Comparison of ENCODE assay signal across 16 cellular contexts in genomic region chr5:17267099-17267498, GRCh38. TPM values are rescaled to one million over a fixed set of nuclear protein-coding genes. Genes with fewer than 3 reads are reported as not detected.
DNase-seq lines count a peak whose midpoint lies in the region; ATAC-seq, FAIRE-seq and TF ChIP-seq lines count a peak whose summit lies in the region.
"Had no signal": no experiment of that assay in that cellular context is flagged by ENCODE, and none has a peak within 500 bp of the region (broad histone marks: within the 10 kb centered on the region; RNA-seq: fewer than 3 reads in every experiment).

No MANE protein-coding gene starts in this region.

- no peak overlapping the region for H3K9ac ChIP-seq in neuronal stem cell (ENCODE audit: low read depth, low read length, poor library complexity)
- H3K9ac ChIP-seq: BLaER1 treated with 17β-estradiol and CSF1 and Interleukin-3, amounts not matched to agents 10 nM and 100 nM had no signal

- H3K4ac ChIP-seq in neuronal stem cell (ENCODE audit: low read length) = no peak overlapping the region

- H2BK12ac ChIP-seq in neuronal stem cell (ENCODE audit: low read length) = no peak overlapping the region

- H3K9me3 Mint-ChIP-seq in activated CD4-positive, alpha-beta memory T cell treated with anti-CD3 and anti-CD28 coated beads, Interleukin-2, amount 10 ng/mL, durations not matched to agents 7 days and 5 days = no peaks in the 10 kb centered on the region
- H3K9me3 Mint-ChIP-seq: HFFc6; stimulated activated naive CD8-positive, alpha-beta T cell treated with anti-CD3 and anti-CD28 coated beads, Interleukin-15, Interleukin-2, amounts not matched to agents 100 ng/mL and 50 ng/mL, for 24 hours had no signal

- no peaks in the 10 kb centered on the region for H3K36me3 Mint-ChIP-seq in activated CD4-positive, alpha-beta memory T cell treated with anti-CD3 and anti-CD28 coated beads, Interleukin-2, amount 10 ng/mL, durations not matched to agents 7 days and 5 days (ENCODE audit: low read depth)
- H3K36me3 Mint-ChIP-seq: activated naive CD8-positive, alpha-beta T cell had no signal

- H3K9me3 ChIP-seq in neuronal stem cell (replicated peaks in 1 of 2; ENCODE audit: control insufficient read depth in 2 of 2, insufficient read depth in 1 of 2, low read depth in 1 of 2, low read length in 2 of 2) = peaks cover 0 to 1% of the 10 kb centered on the region in 2 donors

- H3K4me1 Mint-ChIP-seq in activated CD4-positive, alpha-beta memory T cell treated with anti-CD3 and anti-CD28 coated beads, Interleukin-2, amount 10 ng/mL, durations not matched to agents 7 days and 5 days = no peaks in the 10 kb centered on the region

- no peak overlapping the region for H2AFZ ChIP-seq in neuronal stem cell (ENCODE audit: low read length)

- H3K4me2 ChIP-seq in neuronal stem cell (ENCODE audit: insufficient read depth, low read length, poor library complexity, severe bottlenecking) = no peak overlapping the region
- H3K4me2 ChIP-seq: BLaER1 treated with 17β-estradiol and CSF1 and Interleukin-3, amounts not matched to agents 10 nM and 100 nM had no signal

- H3K79me1 ChIP-seq in neuronal stem cell (ENCODE audit: low read depth, low read length) = no peaks in the 10 kb centered on the region

- POLR2A ChIA-PET in activated CD4-positive, alpha-beta memory T cell treated with anti-CD3 and anti-CD28 coated beads, Interleukin-2, amount 10 ng/mL, durations not matched to agents 7 days and 5 days (lab: Charles Lee) = no interaction called here

- H3K27ac ChIP-seq in neuronal stem cell (replicated peaks; ENCODE audit: low read length) = no peak overlapping the region
- H3K27ac ChIP-seq: BLaER1 treated with 17β-estradiol and CSF1 and Interleukin-3, amounts not matched to agents 10 nM and 100 nM had no signal

- TF ChIP-seq CTCF in fibroblast of mammary gland (conservative IDR thresholded peaks at IDR 0.05; ENCODE audit: control insufficient read depth, insufficient read depth, low read depth, low read length) = no peak

- WGBS in neuronal stem cell (ENCODE audit: extremely low coverage in 2 of 2, insufficient read length in 2 of 2, insufficient replicate concordance in 1 of 2), 2 donors = no CpG with 5 or more reads among the region's 5 CpGs

- no peak overlapping the region for H4K8ac ChIP-seq in neuronal stem cell (ENCODE audit: low read depth, low read length)

- no peak overlapping the region for H2BK15ac ChIP-seq in neuronal stem cell (ENCODE audit: low read length)

- H3K4me1 ChIP-seq in neuronal stem cell (ENCODE audit: control insufficient read depth in 2 of 2, insufficient read depth in 1 of 2, low read depth in 1 of 2, low read length in 2 of 2) = peaks cover 0 to 5% of the 10 kb centered on the region in 2 donors
- H3K4me1 ChIP-seq: BLaER1 treated with 17β-estradiol and CSF1 and Interleukin-3, amounts not matched to agents 10 nM and 100 nM had no signal

- FAIRE-seq in GM18507 (lab: Jason Lieb, UNC) = peak; percentile 44

- H3K4me3 Mint-ChIP-seq in activated CD4-positive, alpha-beta memory T cell treated with anti-CD3 and anti-CD28 coated beads, Interleukin-2, amount 10 ng/mL, durations not matched to agents 7 days and 5 days = no peak overlapping the region
- H3K4me3 Mint-ChIP-seq: activated naive CD8-positive, alpha-beta T cell; HFFc6; stimulated activated naive CD8-positive, alpha-beta T cell treated with anti-CD3 and anti-CD28 coated beads, Interleukin-15, Interleukin-2, amounts not matched to agents 100 ng/mL and 50 ng/mL, for 24 hours had no signal

- H3K23ac ChIP-seq in neuronal stem cell (ENCODE audit: low read depth, low read length, poor library complexity) = no peak overlapping the region

- no peak overlapping the region for H2BK5ac ChIP-seq in neuronal stem cell (ENCODE audit: low read length)

- H2BK120ac ChIP-seq in neuronal stem cell (ENCODE audit: low read depth, low read length) = no peak overlapping the region

- peak; percentile 85 for ATAC-seq in GM21717 (IDR thresholded peaks at IDR 0.05; ENCODE audit: unreplicated experiment)
- ATAC-seq in HG03280 (IDR thresholded peaks at IDR 0.05; ENCODE audit: unreplicated experiment) = peak; percentile 59
- ATAC-seq: left colon, SK-N-SH treated with all-trans-retinoic acid at 6 μM for 48 hours had no signal

- DNase-seq in GM18507 (ENCODE audit: extremely low spot score, insufficient read length, low read depth) (no peak), fibroblast of mammary gland (ENCODE audit: low read depth) (peak; percentile 66), cardiac septum (ENCODE audit: low spot score) (no peak), neuronal stem cell (ENCODE audit: low spot score) (no peak)
- DNase-seq in activated CD4-positive, alpha-beta memory T cell treated with anti-CD3 and anti-CD28 coated beads, Interleukin-2, amount 10 ng/mL, durations not matched to agents 7 days and 5 days = no peak
- DNase-seq in activated CD4-positive, alpha-beta T cell treated with anti-CD3 and anti-CD28 coated beads for 1 hour = no peak
- DNase-seq: activated CD4-positive, alpha-beta T cell treated with anti-CD3 and anti-CD28 coated beads, Interleukin-2, amount 50 U/mL, for 48 hours; cortex of kidney; HFFc6; left colon had no signal

- H3K27me3 Mint-ChIP-seq in activated CD4-positive, alpha-beta memory T cell treated with anti-CD3 and anti-CD28 coated beads, Interleukin-2, amount 10 ng/mL, durations not matched to agents 7 days and 5 days = no peaks in the 10 kb centered on the region
- H3K27me3 Mint-ChIP-seq: activated naive CD8-positive, alpha-beta T cell; stimulated activated naive CD8-positive, alpha-beta T cell treated with anti-CD3 and anti-CD28 coated beads, Interleukin-15, Interleukin-2, amounts not matched to agents 100 ng/mL and 50 ng/mL, for 24 hours had no signal

- H4K91ac ChIP-seq in neuronal stem cell (ENCODE audit: low read depth, low read length, poor library complexity) = no peak overlapping the region

- CTCF ChIA-PET in activated CD4-positive, alpha-beta memory T cell treated with anti-CD3 and anti-CD28 coated beads, Interleukin-2, amount 10 ng/mL, durations not matched to agents 7 days and 5 days (lab: Charles Lee) = no interaction called here

- no peak overlapping the region for H2AK5ac ChIP-seq in neuronal stem cell (ENCODE audit: low read depth, low read length)

- H3K14ac ChIP-seq in neuronal stem cell (ENCODE audit: low read length) = no peak overlapping the region

- no peak overlapping the region for H3K27ac Mint-ChIP-seq in activated CD4-positive, alpha-beta memory T cell treated with anti-CD3 and anti-CD28 coated beads, Interleukin-2, amount 10 ng/mL, durations not matched to agents 7 days and 5 days
- H3K27ac Mint-ChIP-seq: activated naive CD8-positive, alpha-beta T cell; HFFc6; stimulated activated naive CD8-positive, alpha-beta T cell treated with anti-CD3 and anti-CD28 coated beads, Interleukin-15, Interleukin-2, amounts not matched to agents 100 ng/mL and 50 ng/mL, for 24 hours had no signal

- H3K4me3 ChIP-seq in fibroblast of mammary gland (ENCODE audit: control insufficient read depth, low read depth, low read length) (no peak overlapping the region), neuronal stem cell (ENCODE audit: low read length in 2 of 2) (no peak overlapping the region)
- H3K4me3 ChIP-seq: BLaER1 treated with 17β-estradiol and CSF1 and Interleukin-3, amounts not matched to agents 10 nM and 100 nM had no signal

- peaks cover 2 to 41% of the 10 kb centered on the region in 2 donors for H3K36me3 ChIP-seq in neuronal stem cell (replicated peaks in 1 of 2; ENCODE audit: control insufficient read depth in 2 of 2, insufficient read depth in 2 of 2, low read length in 2 of 2)

- no peak overlapping the region for H3K18ac ChIP-seq in neuronal stem cell (ENCODE audit: low read length)

- intact Hi-C loops in cardiac septum (cut with DNase I) = no loop called here

- H3K27me3 ChIP-seq in neuronal stem cell (ENCODE audit: control insufficient read depth in 3 of 3, insufficient read depth in 3 of 3, low read depth in 1 of 3, low read length in 3 of 3) = no peaks in the 10 kb centered on the region
- H3K27me3 ChIP-seq: BLaER1 treated with 17β-estradiol and CSF1 and Interleukin-3, amounts not matched to agents 10 nM and 100 nM had no signal

RNA-seq across cellular contexts. Expression of gene BASP1, which starts 49.7 kb away (rescaled TPM):
- not detected for total RNA-seq in activated CD4-positive, alpha-beta memory T cell treated with anti-CD3 and anti-CD28 coated beads, Interleukin-2, amount 10 ng/mL, durations not matched to agents 7 days and 5 days
- 3.9 TPM for total RNA-seq in cardiac septum
- polyA plus RNA-seq in neuronal stem cell (2013, experiment 1 of 2) = 313 TPM
- 331 TPM for polyA plus RNA-seq in neuronal stem cell (2013, experiment 2 of 2)
